ENCODE assay signal across 9 cellular contexts in the genomic region with DNA sequence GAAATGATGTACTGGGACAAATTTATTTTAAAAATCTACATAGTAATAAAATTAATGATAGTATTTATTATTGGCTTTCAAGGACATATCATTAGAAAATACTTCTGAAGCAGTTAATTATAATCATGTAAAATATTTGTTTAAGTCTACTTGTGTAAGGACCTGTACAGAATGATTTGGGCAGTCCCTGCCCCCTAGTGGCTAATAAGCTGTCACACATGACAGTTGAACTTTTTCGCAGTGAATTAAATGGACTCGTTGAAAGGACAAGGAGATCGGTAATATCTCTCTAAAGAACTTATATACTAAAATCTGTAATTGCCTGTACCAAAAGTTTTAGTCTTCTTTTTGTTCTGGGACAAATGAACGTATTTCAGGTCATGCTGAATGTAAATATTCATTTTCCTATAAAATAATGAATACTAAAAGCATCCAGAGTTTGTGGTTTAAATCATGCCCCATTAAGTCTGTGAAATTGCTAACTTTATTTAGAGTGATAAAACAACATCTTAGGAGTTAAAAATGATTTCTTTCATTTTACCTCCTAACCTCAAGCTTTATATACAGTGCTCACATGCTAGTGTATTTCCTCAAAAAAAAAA. TPM values are rescaled to one million over a fixed set of nuclear protein-coding genes. Genes with fewer than 3 reads are reported as not detected.
A peak's percentile ranks its signal among the peaks of the same experiment; 100 is the strongest.
DNase-seq lines count a peak whose midpoint lies in the region; ATAC-seq and TF ChIP-seq lines count a peak whose summit lies in the region.
"Had no signal": no experiment of that assay in that cellular context is flagged by ENCODE, and none has a peak within 500 bp of the region (broad histone marks: within the 10 kb centered on the region; RNA-seq: fewer than 3 reads in every experiment).

No MANE protein-coding gene starts in this region.

- no peaks in the 10 kb centered on the region for H3K27me3 Mint-ChIP-seq in CD4-positive, CD25-positive, alpha-beta regulatory T cell
- H3K27me3 Mint-ChIP-seq in nephron (ENCODE audit: low read depth): no peaks in the 10 kb centered on the region

- H3K4me1 ChIP-seq in CD4-positive, CD25-positive, alpha-beta regulatory T cell (ENCODE audit: control insufficient read depth, insufficient read depth, low read length, poor library complexity, severe bottlenecking): peaks cover 5% of the 10 kb centered on the region

- no peaks in the 10 kb centered on the region for H3K9me3 ChIP-seq in CD4-positive, CD25-positive, alpha-beta regulatory T cell (ENCODE audit: control insufficient read depth in 2 of 2, low read length in 2 of 2)

- peak; percentile 16 to 74 (median 57) for DNase-seq in CD4-positive, CD25-positive, alpha-beta regulatory T cell
- DNase-seq in NCI-H1417 (lab: John Stamatoyannopoulos, UW) (peak; percentile 14 to 74 (median 61)), SKM-1 treated with dmso at 0.1 percent for 144 hours (lab: John Stamatoyannopoulos, UW; ENCODE audit: unreplicated experiment) (peak; percentile 33), GM19240 (ENCODE audit: insufficient read length, low spot score) (no peak)

- H3K36me3 ChIP-seq in CD4-positive, CD25-positive, alpha-beta regulatory T cell (ENCODE audit: control insufficient read depth, insufficient read depth, low read length): peaks cover 70% of the 10 kb centered on the region

- no peak overlapping the region for H3K27ac Mint-ChIP-seq in CD4-positive, CD25-positive, alpha-beta regulatory T cell
- H3K27ac Mint-ChIP-seq in nephron: peak overlapping the region in 2 of 3 experiments; percentile 48 to 72

- H3K27ac ChIP-seq in CD4-positive, CD25-positive, alpha-beta regulatory T cell (ENCODE audit: insufficient read depth, low read length, poor library complexity, severe bottlenecking): no peak overlapping the region

- no peaks in the 10 kb centered on the region for H3K27me3 ChIP-seq in CD4-positive, CD25-positive, alpha-beta regulatory T cell (ENCODE audit: control insufficient read depth, insufficient read depth, low read length)

- TF ChIP-seq CTCF in nephron (IDR thresholded peaks at IDR 0.05; ENCODE audit: unreplicated experiment in 3 of 3): peak; percentile 81 to 90 (median 81)

- H3K4me3 Mint-ChIP-seq in CD4-positive, CD25-positive, alpha-beta regulatory T cell: no peak overlapping the region
- H3K4me3 Mint-ChIP-seq in nephron: no peak overlapping the region

- H3K9me3 Mint-ChIP-seq in CD4-positive, CD25-positive, alpha-beta regulatory T cell: no peaks in the 10 kb centered on the region
- H3K9me3 Mint-ChIP-seq in nephron: no peaks in the 10 kb centered on the region

- ATAC-seq in CD4-positive, CD25-positive, alpha-beta regulatory T cell (ENCODE audit: low read depth in 2 of 2): peak; percentile 84 to 87
- peak; percentile 73 for ATAC-seq in GM18505 (IDR thresholded peaks at IDR 0.05; ENCODE audit: unreplicated experiment)
- ATAC-seq in HG02852 (IDR thresholded peaks at IDR 0.05; ENCODE audit: unreplicated experiment): peak; percentile 86
- ATAC-seq in esophagus mucosa: peak; percentile 85

- H3K4me3 ChIP-seq in CD4-positive, CD25-positive, alpha-beta regulatory T cell (ENCODE audit: low read depth, low read length): peak overlapping the region; percentile 35

- TF ChIP-seq POLR2A in GM18505 (IDR thresholded peaks at IDR 0.05; ENCODE audit: borderline replicate concordance, extremely low read depth, insufficient read depth, insufficient read length): no peak

- peaks cover 14 to 20% (median 16%) of the 10 kb centered on the region in 4 donors for H3K4me1 Mint-ChIP-seq in CD4-positive, CD25-positive, alpha-beta regulatory T cell
- peaks cover 16% of the 10 kb centered on the region for H3K4me1 Mint-ChIP-seq in nephron

- H3K36me3 Mint-ChIP-seq in CD4-positive, CD25-positive, alpha-beta regulatory T cell: peaks cover 39% of the 10 kb centered on the region
- H3K36me3 Mint-ChIP-seq in nephron (ENCODE audit: low read depth): peaks cover 49% of the 10 kb centered on the region

RNA-seq across cellular contexts. Expression of a gene that starts 13.6 kb away (rescaled TPM):
- 23.3 TPM for total RNA-seq in CD4-positive, CD25-positive, alpha-beta regulatory T cell
- 10 to 100 TPM; 14.8 to 24.3 (median 16.1) TPM for polyA plus RNA-seq in CD4-positive, CD25-positive, alpha-beta regulatory T cell
- 39.6 TPM for total RNA-seq in esophagus mucosa

RNA-seq across cellular contexts. Expression of a gene that starts 47.5 kb away (rescaled TPM):
- total RNA-seq in CD4-positive, CD25-positive, alpha-beta regulatory T cell: not detected
- polyA plus RNA-seq in CD4-positive, CD25-positive, alpha-beta regulatory T cell: not detected
- not detected for total RNA-seq in esophagus mucosa
- total RNA-seq: activated CD8-positive, alpha-beta memory T cell treated with anti-CD3 and anti-CD28 coated beads for 36 hours had no signal

Comparison
In these comparisons a context has a peak if more than half of its experiments do, and no peak if none do; other contexts are left out.
1. H3K27ac Mint-ChIP-seq: peak in nephron (2 of 3); none in CD4-positive, CD25-positive, alpha-beta regulatory T cell (0 of 3).
2. Peak in every context shown above with its lines, with median percentiles within 50 percentile points of each other: ATAC-seq.